33 cellular contexts compared by ENCODE assay signal in genomic region chr18:56884511-56884910, GRCh38.
"Had no signal": no experiment of that assay in that cellular context is flagged by ENCODE, and none has a peak within 500 bp of the region (broad histone marks: within the 10 kb centered on the region; RNA-seq: fewer than 3 reads in every experiment).

No MANE protein-coding gene starts in this region.

- H3K4me1 ChIP-seq: ascending aorta, esophagus squamous epithelium, pancreas, prostate gland had no signal

- ATAC-seq: effector memory CD8-positive, alpha-beta T cell; gastrocnemius medialis; left cardiac atrium; left ventricle myocardium superior; naive thymus-derived CD4-positive, alpha-beta T cell; pancreas; sciatic nerve had no signal

- DNase-seq: activated CD4-positive, alpha-beta memory T cell treated with anti-CD3 and anti-CD28 coated beads, Interleukin-2, amount 10 ng/mL, durations not matched to agents 7 days and 5 days; activated CD4-positive, alpha-beta T cell treated with anti-CD3 and anti-CD28 coated beads, Interleukin-2, amount 10 ng/mL, durations not matched to agents 7 days and 5 days; activated CD4-positive, CD25-positive, alpha-beta regulatory T cell treated with anti-CD3 and anti-CD28 coated beads, Interleukin-2, amount 50 U/mL, for 72 hours; activated CD8-positive, alpha-beta memory T cell treated with anti-CD3 and anti-CD28 coated beads, Interleukin-2, amount 50 U/mL, for 48 hours; activated gamma-delta T cell; activated naive CD4-positive, alpha-beta T cell treated with anti-CD3 and anti-CD28 coated beads, Interleukin-2, amount 10 ng/mL, durations not matched to agents 7 days and 5 days; activated naive CD8-positive, alpha-beta T cell treated with anti-CD3 and anti-CD28 coated beads, Interleukin-2, amount 10 ng/mL, durations not matched to agents 7 days and 5 days; activated T-cell treated with anti-CD3 and anti-CD28 coated beads, Interleukin-2, amount 50 U/mL, for 24 hours; caudate nucleus; cortex of kidney; effector memory CD8-positive, alpha-beta T cell; esophagus squamous epithelium; gastrocnemius medialis; left cardiac atrium; left ventricle myocardium superior; midbrain; naive thymus-derived CD4-positive, alpha-beta T cell; nucleus accumbens; pancreas; retina; stimulated activated CD4-positive, alpha-beta T cell treated with anti-CD3 and anti-CD28 coated beads, Interleukin-12 subunit alpha, Interleukin-12 subunit beta, amount 100 ng/mL, for 4 hours; stimulated activated CD4-positive, alpha-beta T cell treated with anti-CD3 and anti-CD28 coated beads, Interleukin-4, amount 100 ng/mL, for 1 hour; T-helper 2 cell; trophoblast cell had no signal

- FAIRE-seq: keratinocyte, pancreas, urothelium cell line had no signal

- H3K27ac ChIP-seq: ascending aorta, epithelial cell of prostate, esophagus squamous epithelium, gastrocnemius medialis, hepatocyte, pancreas, prostate gland, skin epidermis, thoracic aorta had no signal

- H3K4me2 ChIP-seq: hepatocyte had no signal

- H3K79me2 ChIP-seq: hepatocyte had no signal

- H3K4me3 ChIP-seq: ascending aorta, esophagus squamous epithelium, gastrocnemius medialis, hepatocyte, pancreas, prostate gland, skin epidermis, thoracic aorta had no signal

- H3K36me3 ChIP-seq: ascending aorta, esophagus squamous epithelium, gastrocnemius medialis, pancreas, prostate gland, thoracic aorta had no signal

- H3K27me3 ChIP-seq: ascending aorta, esophagus squamous epithelium, gastrocnemius medialis, hepatocyte, pancreas had no signal
